8 cellular contexts compared by ENCODE assay signal in the genomic region with DNA sequence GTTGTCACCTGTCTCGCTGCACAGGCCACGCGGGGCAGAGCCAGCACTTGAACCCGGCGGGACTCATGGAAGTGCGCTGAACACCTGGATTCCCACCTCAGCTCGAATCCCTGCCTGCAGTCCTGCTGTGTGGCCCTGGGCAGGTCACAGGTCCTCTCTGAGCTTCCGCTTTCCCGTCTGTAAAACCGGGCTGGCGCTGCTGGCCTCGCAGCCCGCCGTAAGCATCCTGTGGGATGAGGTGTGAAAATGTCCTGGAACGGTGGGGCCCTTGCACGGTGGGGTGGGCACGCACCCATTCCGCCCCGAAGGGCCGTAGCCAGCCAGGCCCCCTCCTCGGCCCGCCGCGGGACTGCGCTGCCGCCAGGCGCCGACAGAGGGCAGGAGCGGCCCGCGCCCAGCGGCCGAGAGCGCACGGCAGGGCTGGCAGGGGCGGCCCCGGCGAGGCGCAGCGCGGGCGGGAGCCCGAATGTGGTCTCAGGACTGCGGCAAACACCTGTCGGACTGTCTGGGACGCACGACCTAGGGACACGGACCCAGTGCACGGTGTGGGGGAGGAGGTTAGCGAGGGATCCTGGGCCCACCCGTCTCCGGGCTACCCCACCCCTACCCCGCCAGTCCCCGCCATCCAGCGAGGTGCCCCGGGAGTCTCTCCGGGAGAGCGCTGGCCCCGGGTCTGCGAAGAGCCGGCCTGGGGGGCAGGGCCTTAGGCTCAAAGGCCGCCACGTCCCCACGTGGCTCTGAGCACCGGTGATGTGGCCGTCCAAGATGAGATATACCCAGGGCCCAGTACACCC. TPM values are rescaled to one million over a fixed set of nuclear protein-coding genes. Genes with fewer than 3 reads are reported as not detected.
A peak's percentile ranks its signal among the peaks of the same experiment; 100 is the strongest.
DNase-seq lines count a peak whose midpoint lies in the region; ATAC-seq and TF ChIP-seq lines count a peak whose summit lies in the region.

No MANE protein-coding gene starts in this region.

- no peaks in the 10 kb centered on the region for H3K9me3 Mint-ChIP-seq in brain

- peaks cover 10% of the 10 kb centered on the region for H3K27me3 Mint-ChIP-seq in brain

- H3K4me1 Mint-ChIP-seq in brain, result peaks cover 29% of the 10 kb centered on the region

- peak; percentile 87 for ATAC-seq in GM19023 (IDR thresholded peaks at IDR 0.05; ENCODE audit: unreplicated experiment)

- DNase-seq in AG10803 (ENCODE audit: low read depth) (peak; percentile 12), HT-29 (ENCODE audit: low spot score) (peak; percentile 82), T-helper 9 cell (peak; percentile 53), islet precursor cell (peak; percentile 82), MV-4-11 (lab: John Stamatoyannopoulos, UW) (no peak)
- peak; percentile 61 to 65 for DNase-seq in stimulated activated CD4-positive, alpha-beta T cell treated with anti-CD3 and anti-CD28 coated beads, Interleukin-2, amount 100 ng/mL, for 48 hours

- H3K36me3 Mint-ChIP-seq in brain, result no peaks in the 10 kb centered on the region

- TF ChIP-seq CTCF in AG10803 (conservative IDR thresholded peaks at IDR 0.05; ENCODE audit: low read length) (peak; percentile 44), brain (conservative IDR thresholded peaks at IDR 0.05) (peak; percentile 80 to 86)

- peak overlapping the region; percentile 41 for H3K4me3 ChIP-seq in AG10803 (ENCODE audit: low read length)

- H3K4me3 Mint-ChIP-seq in brain, result peak overlapping the region in 1 of 5 experiments; percentile 45

- H3K27ac Mint-ChIP-seq in brain, result no peak overlapping the region

RNA-seq across cellular contexts. Expression of gene DNAJB8, which starts 40.4 kb away (rescaled TPM):
- total RNA-seq in HT-29 (2014; rRNA removed; shearing (Covaris generic)), result not detected in 2 replicates
- polyA plus RNA-seq in brain (ENCODE audit: insufficient read depth, low read depth, low replicate concordance), result not detected
